In genomic region chr6:63306446-63306845, GRCh38 we compare ENCODE assay signal across 1 cellular context.
TF ChIP-seq lines count a peak whose summit lies in the region.

No MANE protein-coding gene starts in this region.

TF ChIP-seq in GM23338, 12 proteins besides CTCF, POLR2A, EP300 and RAD21 (continued from another document):
- TF ChIP-seq REST (IDR thresholded peaks at IDR 0.05; ENCODE audit: unreplicated experiment), result no peak
- no peak for TF ChIP-seq JUNB (IDR thresholded peaks at IDR 0.05; ENCODE audit: unreplicated experiment)
- TF ChIP-seq STAT1 (IDR thresholded peaks at IDR 0.05; ENCODE audit: unreplicated experiment), result no peak
- no peak for TF ChIP-seq NANOG (IDR thresholded peaks at IDR 0.05; ENCODE audit: borderline replicate concordance)
- TF ChIP-seq ZNF462 (CRISPR knock-in tag; IDR thresholded peaks at IDR 0.05), result no peak
- no peak for TF ChIP-seq ZNF114 (CRISPR knock-in tag; IDR thresholded peaks at IDR 0.05)
- TF ChIP-seq ZNF331 (CRISPR knock-in tag; IDR thresholded peaks at IDR 0.05; ENCODE audit: low read depth), result no peak
- TF ChIP-seq EZH2 (IDR thresholded peaks at IDR 0.05; ENCODE audit: low read depth, unreplicated experiment), result no peak
- no peak for TF ChIP-seq ETS1 (IDR thresholded peaks at IDR 0.05)
